8 cellular contexts compared by ENCODE assay signal in the genomic region with DNA sequence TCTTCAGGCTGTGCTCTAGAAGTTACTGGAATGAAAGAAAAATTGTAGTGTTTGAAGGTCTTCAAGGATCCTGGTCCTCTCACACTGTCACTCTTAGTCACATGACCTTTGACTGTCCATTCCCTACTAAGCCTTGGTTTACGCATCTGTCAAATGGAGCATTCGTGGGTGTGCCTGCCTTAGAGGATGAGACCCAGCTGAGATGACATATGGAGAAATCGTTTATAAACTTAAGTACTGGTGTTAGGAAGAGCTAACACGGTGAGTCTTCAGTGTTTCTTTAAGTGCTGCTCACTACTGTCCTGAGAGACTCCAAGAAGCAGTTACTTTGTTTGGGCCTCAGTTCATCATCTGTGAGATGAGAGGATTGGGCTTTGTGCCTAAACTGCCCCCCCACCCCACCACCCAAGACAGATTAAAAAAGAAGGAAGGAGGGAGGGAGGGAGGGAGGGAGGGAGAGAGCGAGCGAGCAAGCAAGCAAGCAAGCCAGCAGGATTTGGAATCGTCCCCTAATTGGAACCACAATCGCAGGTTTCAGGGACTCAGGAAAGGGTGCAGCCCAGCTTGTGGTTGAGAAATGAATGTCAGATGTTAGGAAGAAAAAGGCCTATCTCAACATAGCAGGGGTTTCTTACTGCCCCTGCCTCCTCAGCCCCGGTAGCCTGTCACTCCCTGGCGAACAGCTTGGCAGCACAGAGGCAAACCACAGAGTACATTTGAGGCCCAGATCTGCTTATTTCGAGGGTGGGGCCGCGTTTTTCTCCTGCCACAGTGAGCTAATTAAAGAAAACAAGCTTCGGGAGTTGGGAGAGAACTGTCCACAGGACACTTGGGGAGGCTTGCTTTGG. TPM values are rescaled to one million over a fixed set of nuclear protein-coding genes. Genes with fewer than 3 reads are reported as not detected.
DNase-seq lines count a peak whose midpoint lies in the region; ATAC-seq and TF ChIP-seq lines count a peak whose summit lies in the region.

No MANE protein-coding gene starts in this region.

- H3K4me3 Mint-ChIP-seq in brain, result peak overlapping the region in 3 of 5 experiments; percentile 32 to 59 (median 48)

- TF ChIP-seq POLR2A in uterus (IDR thresholded peaks at IDR 0.05), result no peak

- peaks cover 8% of the 10 kb centered on the region for H3K4me1 Mint-ChIP-seq in brain

- ATAC-seq in mucosa of descending colon, result peak; percentile 59
- ATAC-seq in activated CD4-positive, CD25-positive, alpha-beta regulatory T cell treated with anti-CD3 and anti-CD28 coated beads, Interleukin-2, amount 50 U/mL, for 24 hours, result no peak

- no peaks in the 10 kb centered on the region for H3K9me3 ChIP-seq in mucosa of descending colon
- no peaks in the 10 kb centered on the region for H3K9me3 ChIP-seq in uterus

- H3K9me3 Mint-ChIP-seq in brain, result no peaks in the 10 kb centered on the region

- intact Hi-C loops in mucosa of descending colon (cut with DNase I, micrococcal nuclease), result no loop called here
- intact Hi-C loops in uterus (cut with DNase I; ENCODE audit: low total_unique reads), result no loop called here

- peak overlapping the region; percentile 65 to 70 for H3K27ac ChIP-seq in uterus

- no peaks in the 10 kb centered on the region for H3K27me3 Mint-ChIP-seq in brain

- H3K27ac Mint-ChIP-seq in brain, result peak overlapping the region; percentile 65 to 91 (median 84)

- H3K4me3 ChIP-seq in mucosa of descending colon, result no peak overlapping the region
- no peak overlapping the region for H3K4me3 ChIP-seq in uterus

- H3K4me1 ChIP-seq in mucosa of descending colon (ENCODE audit: low read depth) (peaks cover 16% of the 10 kb centered on the region), uterus (peaks cover 0 to 5% of the 10 kb centered on the region in 2 donors)

- H3K36me3 Mint-ChIP-seq in brain, result no peaks in the 10 kb centered on the region

- DNase-seq in AG09319 (ENCODE audit: extremely low read depth, low read depth) (peak; percentile 90), NOMO-1 treated with dmso at 0.1 percent for 144 hours (lab: John Stamatoyannopoulos, UW; ENCODE audit: unreplicated experiment) (peak; percentile 24), mucosa of descending colon (no peak), uterus (peak in 1 of 2 donors; percentile 56), COR-L47 (lab: John Stamatoyannopoulos, UW) (no peak), DMS153 treated with DMSO at 0.1 percent for 48 hours (lab: John Stamatoyannopoulos, UW; ENCODE audit: unreplicated experiment) (no peak)

- no peaks in the 10 kb centered on the region for H3K36me3 ChIP-seq in mucosa of descending colon (ENCODE audit: low read depth)
- no peaks in the 10 kb centered on the region for H3K36me3 ChIP-seq in uterus

- H3K27me3 ChIP-seq in uterus, result no peaks in the 10 kb centered on the region

- TF ChIP-seq CTCF in AG09319 (IDR thresholded peaks at IDR 0.05; ENCODE audit: low read depth, low read length) (no peak), brain (conservative IDR thresholded peaks at IDR 0.05) (no peak), mucosa of descending colon (IDR thresholded peaks at IDR 0.05) (no peak), uterus (IDR thresholded peaks at IDR 0.05) (no peak)

RNA-seq across cellular contexts. Expression of gene SMAD3, which starts 32.7 kb away (rescaled TPM):
- polyA plus RNA-seq in brain (ENCODE audit: insufficient read depth, low read depth, low replicate concordance), result 7.8 TPM
- 10 to 100 TPM; 38.5 to 76.3 (median 44.9) TPM for total RNA-seq in mucosa of descending colon
- 10 to 100 TPM; 14.3 to 66.9 (median 32.3) TPM for total RNA-seq in uterus

Comparison
In these comparisons a context has a peak if more than half of its experiments do, and no peak if none do; other contexts are left out.
1. DNase-seq: peak in AG09319 (single experiment) and NOMO-1 treated with dmso at 0.1 percent for 144 hours (single experiment); none in mucosa of descending colon (0 of 3), COR-L47 (single experiment) and DMS153 treated with DMSO at 0.1 percent for 48 hours (single experiment).